In genomic region chr4:20420916-20421315, GRCh38 we compare ENCODE assay signal across 27 cellular contexts.
"Had no signal": no experiment of that assay in that cellular context is flagged by ENCODE, and none has a peak within 500 bp of the region (broad histone marks: within the 10 kb centered on the region; RNA-seq: fewer than 3 reads in every experiment).

No MANE protein-coding gene starts in this region.

- H3K4me3 ChIP-seq: coronary artery, esophagus muscularis mucosa, heart right ventricle, left lung, prostate gland, right atrium auricular region, sigmoid colon, stomach, thyroid gland had no signal

- ATAC-seq: heart right ventricle; left lung; naive thymus-derived CD8-positive, alpha-beta T cell; stimulated activated effector memory CD8-positive, alpha-beta T cell treated with anti-CD3 and anti-CD28 coated beads, Interleukin-12 subunit alpha, Interleukin-12 subunit beta, amount 100 ng/mL, for 72 hours had no signal

- H3K9me3 ChIP-seq: esophagus muscularis mucosa, heart right ventricle, left lung, prostate gland, right atrium auricular region, sigmoid colon, stomach, thyroid gland had no signal

- H3K4me1 ChIP-seq: prostate gland, right atrium auricular region, thyroid gland had no signal

- H3K27ac ChIP-seq: coronary artery, esophagus muscularis mucosa, heart right ventricle, left lung, prostate gland, right atrium auricular region, sigmoid colon, stomach, thyroid gland had no signal

- H3K9me3 Mint-ChIP-seq: naive thymus-derived CD8-positive, alpha-beta T cell; nephron progenitor cell; stimulated activated effector memory CD8-positive, alpha-beta T cell treated with anti-CD3 and anti-CD28 coated beads, Interleukin-12 subunit alpha, Interleukin-12 subunit beta, amount 100 ng/mL, for 72 hours; type B pancreatic cell had no signal

- H3K27ac Mint-ChIP-seq: stimulated activated effector memory CD8-positive, alpha-beta T cell treated with anti-CD3 and anti-CD28 coated beads, Interleukin-12 subunit alpha, Interleukin-12 subunit beta, amount 100 ng/mL, for 72 hours; type B pancreatic cell had no signal

- H3K27me3 ChIP-seq: esophagus muscularis mucosa, heart right ventricle, left lung, right atrium auricular region, sigmoid colon, stomach, thyroid gland had no signal

- H3K36me3 ChIP-seq: esophagus muscularis mucosa, heart right ventricle, left lung, prostate gland, right atrium auricular region, sigmoid colon, stomach, thyroid gland had no signal

- FAIRE-seq: endothelial cell of umbilical vein, islet of Langerhans had no signal

- DNase-seq: dermis blood vessel endothelial cell; effector memory CD4-positive, alpha-beta T cell; foreskin melanocyte; glutamatergic neuron; heart right ventricle; hippocampal formation; left cardiac atrium; left lung; mesendoderm; midbrain; naive thymus-derived CD8-positive, alpha-beta T cell; nephron progenitor cell; nucleus accumbens; sigmoid colon; stimulated activated CD4-positive, alpha-beta T cell treated with anti-CD3 and anti-CD28 coated beads, Interleukin-2, amount 100 ng/mL, for 24 hours; stimulated activated CD4-positive, alpha-beta T cell treated with anti-CD3 and anti-CD28 coated beads, Interleukin-4, amount 100 ng/mL, for 24 hours; stimulated activated naive CD4-positive, alpha-beta T cell treated with Interleukin-2 at 50 U/mL for 16 hours; stomach; thyroid gland had no signal

- H3K36me3 Mint-ChIP-seq: naive thymus-derived CD8-positive, alpha-beta T cell; stimulated activated effector memory CD8-positive, alpha-beta T cell treated with anti-CD3 and anti-CD28 coated beads, Interleukin-12 subunit alpha, Interleukin-12 subunit beta, amount 100 ng/mL, for 72 hours; type B pancreatic cell had no signal

- H3K4me3 Mint-ChIP-seq: naive thymus-derived CD8-positive, alpha-beta T cell; nephron progenitor cell; stimulated activated effector memory CD8-positive, alpha-beta T cell treated with anti-CD3 and anti-CD28 coated beads, Interleukin-12 subunit alpha, Interleukin-12 subunit beta, amount 100 ng/mL, for 72 hours; type B pancreatic cell had no signal
